In the genomic region with DNA sequence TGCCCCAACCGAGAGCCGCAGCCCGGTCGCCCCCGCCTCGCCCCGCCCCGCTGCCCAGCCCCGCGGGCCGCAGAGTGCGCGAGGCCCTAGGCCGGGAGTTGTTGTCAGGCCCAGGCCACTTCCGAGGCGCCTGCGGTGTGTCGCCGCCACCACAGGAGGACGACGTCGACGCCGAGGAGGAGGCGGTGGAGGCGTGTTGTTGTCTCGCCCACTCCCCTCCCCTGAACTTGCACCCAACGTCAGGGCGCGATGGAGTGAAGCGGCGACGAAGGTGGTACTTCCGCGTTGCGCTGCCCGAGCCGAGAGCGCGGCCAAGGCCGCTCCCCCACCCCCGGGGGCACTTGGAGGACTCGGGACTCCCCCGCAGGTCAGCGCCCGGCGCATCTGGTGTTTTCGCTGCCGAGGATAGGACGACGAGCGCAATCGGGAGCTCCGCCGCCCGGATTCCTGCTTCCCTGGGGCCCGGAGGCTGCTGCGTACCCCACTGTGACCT, we compare ENCODE assay signal across 8 cellular contexts. TPM values are rescaled to one million over a fixed set of nuclear protein-coding genes. Genes with fewer than 3 reads are reported as not detected.
DNase-seq lines count a peak whose midpoint lies in the region; ATAC-seq and TF ChIP-seq lines count a peak whose summit lies in the region.

Gene CDK13 (plus strand): TSS at position 277 of the 493 bp plus-strand sequence. CDS start 386 bp downstream, outside the sequence.

- no CpG with 5 or more reads among the region's 58 CpGs for WGBS in gastroesophageal sphincter (ENCODE audit: low coverage in 1 of 2), 2 donors
- WGBS in suprapubic skin, result under 1% methylated on average over 22 of the region's 58 CpGs

- peak; percentile 91 for DNase-seq in Daoy (ENCODE audit: low read depth)
- peak; percentile 89 to 91 for DNase-seq in SJSA1 (ENCODE audit: low read depth in 1 of 2, low spot score in 2 of 2)
- DNase-seq in activated naive CD4-positive, alpha-beta T cell (lab: John Stamatoyannopoulos, UW), result peak; percentile 70 to 87 (median 76)
- DNase-seq in occipital lobe (lab: John Stamatoyannopoulos, UW), result peak; percentile 72
- peak; percentile 89 for DNase-seq in suprapubic skin (ENCODE audit: low spot score in 2 of 2)

- ATAC-seq in GM21723 (IDR thresholded peaks at IDR 0.05; ENCODE audit: unreplicated experiment), result peak; percentile 40
- peak; percentile 62 for ATAC-seq in gastroesophageal sphincter

- H3K79me2 ChIP-seq in KMS-11 (ENCODE audit: insufficient read depth, low read depth), result peaks cover 42% of the 10 kb centered on the region

- H3K4me3 ChIP-seq in KMS-11 (IDR thresholded peaks at IDR 0.05; ENCODE audit: insufficient read depth, low read depth, low read length) (no peak within 1 kb of the TSS), SJSA1 (peak within 1 kb of the TSS; percentile 80), gastroesophageal sphincter (peak within 1 kb of the TSS; percentile 76 to 92), suprapubic skin (peak within 1 kb of the TSS; percentile 92)

- H3K27me3 ChIP-seq in KMS-11 (ENCODE audit: insufficient read depth, low read depth) (no peaks in the 10 kb centered on the region), SJSA1 (replicated peaks) (no peaks in the 10 kb centered on the region), gastroesophageal sphincter (no peaks in the 10 kb centered on the region), suprapubic skin (no peaks in the 10 kb centered on the region)

- H3K4me2 ChIP-seq in KMS-11, result peak within 1 kb of the TSS; percentile 89

- peaks cover 20% of the 10 kb centered on the region for H4K20me1 ChIP-seq in KMS-11 (ENCODE audit: insufficient read depth)

- H3K4me1 ChIP-seq in KMS-11 (ENCODE audit: low read depth, poor library complexity, severe bottlenecking) (peaks cover 33% of the 10 kb centered on the region), SJSA1 (replicated peaks) (peaks cover 10% of the 10 kb centered on the region), gastroesophageal sphincter (peaks cover 0 to 35% (median 12%) of the 10 kb centered on the region in 3 donors), suprapubic skin (peaks cover 41% of the 10 kb centered on the region)

- H3K9ac ChIP-seq in KMS-11, result peak within 1 kb of the TSS; percentile 91

- TF ChIP-seq POLR2A in gastroesophageal sphincter (IDR thresholded peaks at IDR 0.05) (no peak), suprapubic skin (IDR thresholded peaks at IDR 0.05) (peak in 1 of 2 donors; percentile 23)

- no peaks in the 10 kb centered on the region for H3K36me3 ChIP-seq in KMS-11 (ENCODE audit: insufficient read depth)
- peaks cover 23% of the 10 kb centered on the region for H3K36me3 ChIP-seq in SJSA1
- H3K36me3 ChIP-seq in gastroesophageal sphincter, result no peaks in the 10 kb centered on the region
- no peaks in the 10 kb centered on the region for H3K36me3 ChIP-seq in suprapubic skin

- H3K27ac ChIP-seq in KMS-11 (peak within 1 kb of the TSS; percentile 98), SJSA1 (peak within 1 kb of the TSS; percentile 82), gastroesophageal sphincter (peak within 1 kb of the TSS; percentile 93 to 99 (median 98)), suprapubic skin (peak within 1 kb of the TSS; percentile 100)

- TF ChIP-seq CTCF in KMS-11 (conservative IDR thresholded peaks at IDR 0.05; ENCODE audit: low read depth, low read length), result no peak
- TF ChIP-seq CTCF in gastroesophageal sphincter (IDR thresholded peaks at IDR 0.05), result peak in 2 of 4 experiments; percentile 16 to 24
- no peak for TF ChIP-seq CTCF in suprapubic skin (IDR thresholded peaks at IDR 0.05)

- H3K9me3 ChIP-seq in SJSA1 (replicated peaks) (no peaks in the 10 kb centered on the region), gastroesophageal sphincter (no peaks in the 10 kb centered on the region), suprapubic skin (no peaks in the 10 kb centered on the region)

- TF ChIP-seq EP300 in gastroesophageal sphincter (IDR thresholded peaks at IDR 0.05) (no peak), suprapubic skin (IDR thresholded peaks at IDR 0.05) (no peak)

- peak within 1 kb of the TSS; percentile 71 for H2AFZ ChIP-seq in KMS-11 (ENCODE audit: low read depth)

RNA-seq across cellular contexts. Expression of gene CDK13, which starts in this region (rescaled TPM):
- 53.2 and 59.5 TPM in 2 replicates for total RNA-seq in Daoy (2014; rRNA removed; shearing (Covaris generic))
- 37.8 and 63.9 TPM in 2 replicates for total RNA-seq in SJSA1 (2014; rRNA removed; shearing (Covaris generic))
- 10 to 100 TPM; 56.0 to 99.0 (median 72.6) TPM for total RNA-seq in gastroesophageal sphincter
- 161 TPM for total RNA-seq in occipital lobe
- total RNA-seq in suprapubic skin, result 100 to 1,000 TPM in 1 of 4 donors, 10 to 100 TPM in 3; 47.1 to 123 (median 75.5) TPM
